28 cellular contexts compared by ENCODE assay signal in the genomic region with DNA sequence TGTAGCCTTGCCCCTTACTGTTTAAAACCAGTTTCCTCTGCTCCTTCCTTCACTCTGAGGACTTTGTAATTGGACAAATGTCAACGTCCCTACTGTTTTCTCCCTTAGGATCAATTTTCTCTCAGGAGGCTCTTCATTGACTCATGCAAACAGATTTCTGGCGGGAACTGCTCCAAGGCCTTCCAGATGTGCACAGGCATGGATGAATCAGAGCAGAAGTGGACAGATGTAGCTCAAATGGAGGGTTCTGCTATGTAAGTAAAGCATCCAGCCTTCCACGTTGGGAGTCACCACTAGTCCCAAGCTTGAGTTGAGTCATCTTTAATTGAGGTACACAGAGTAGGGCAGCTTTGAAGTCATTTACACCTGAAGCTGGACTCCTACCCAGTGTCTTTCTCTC.
"Had no signal": no experiment of that assay in that cellular context is flagged by ENCODE, and none has a peak within 500 bp of the region (broad histone marks: within the 10 kb centered on the region; RNA-seq: fewer than 3 reads in every experiment).

No MANE protein-coding gene starts in this region.

- ATAC-seq: activated CD4-positive, alpha-beta T cell treated with anti-CD3 and anti-CD28 coated beads for 36 hours; activated T-cell treated with anti-CD3 and anti-CD28 coated beads, Interleukin-2, amount 50 U/mL, for 4 hours; left colon; lower lobe of right lung; mucosa of descending colon; stimulated activated memory B cell treated with anti-CD40 and anti-IgM and Interleukin-4, amounts not matched to agents 10 μg/mL and 1 μg/mL and 100 μg/mL, for 72 hours had no signal

- H3K4me3 ChIP-seq: adrenal gland, ascending aorta, heart right ventricle, lower lobe of right lung, mucosa of descending colon, sigmoid colon, smooth muscle cell, stomach, suprapubic skin, tibial nerve had no signal

- DNase-seq: activated B cell treated with CpG ODN at 0.5 μM for 24 hours; activated CD4-positive, alpha-beta T cell treated with anti-CD3 and anti-CD28 coated beads for 36 hours; activated CD4-positive, alpha-beta T cell treated with anti-CD3 and anti-CD28 coated beads, Interleukin-2, amount 50 U/mL, for 4 hours; activated CD8-positive, alpha-beta memory T cell treated with anti-CD3 and anti-CD28 coated beads for 24 hours; activated CD8-positive, alpha-beta memory T cell treated with anti-CD3 and anti-CD28 coated beads, Interleukin-2, amount 50 U/mL, for 4 hours; activated naive CD4-positive, alpha-beta T cell; activated T-cell treated with anti-CD3 and anti-CD28 coated beads, Interleukin-2, amount 50 U/mL, for 4 hours; adrenal gland; brain microvascular endothelial cell; central memory CD4-positive, alpha-beta T cell; dermis blood vessel endothelial cell; effector memory CD4-positive, alpha-beta T cell; heart right ventricle; islet precursor cell; left colon; lower lobe of right lung; mesendoderm; mucosa of descending colon; occipital lobe; sigmoid colon; stimulated activated CD4-positive, alpha-beta T cell treated with anti-CD3 and anti-CD28 coated beads, Interleukin-15, amount 100 ng/mL, for 24 hours; stomach; T-helper 9 cell had no signal
